Comparison of ENCODE assay signal across 20 cellular contexts in the genomic region with DNA sequence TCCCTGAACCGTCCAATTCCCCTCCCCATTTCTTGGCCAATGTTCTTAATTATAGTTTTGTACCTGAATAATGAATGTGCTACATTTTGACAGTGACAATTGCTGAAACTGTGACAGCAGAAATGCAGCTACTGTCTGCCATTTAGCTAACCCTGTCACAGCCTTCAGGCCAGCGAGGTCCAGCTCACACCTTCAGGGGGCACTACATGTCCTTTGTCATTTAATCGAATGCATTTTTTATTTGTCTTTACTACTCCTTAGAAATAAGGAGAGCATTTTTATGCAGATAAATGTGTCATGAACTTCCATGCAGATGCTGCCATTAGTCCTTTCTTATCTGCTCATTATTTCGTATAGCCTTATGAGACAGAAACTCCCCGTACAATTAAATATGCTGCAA.
DNase-seq lines count a peak whose midpoint lies in the region; FAIRE-seq and TF ChIP-seq lines count a peak whose summit lies in the region.
"Had no signal": no experiment of that assay in that cellular context is flagged by ENCODE, and none has a peak within 500 bp of the region (broad histone marks: within the 10 kb centered on the region; RNA-seq: fewer than 3 reads in every experiment).

No MANE protein-coding gene starts in this region.

- no peak overlapping the region for H2BK120ac ChIP-seq in H1 (replicated peaks; ENCODE audit: low read depth, low read length)

- H2AFZ ChIP-seq in H1 (ENCODE audit: low read length) = no peak overlapping the region

- H3K56ac ChIP-seq in H1 (replicated peaks; ENCODE audit: insufficient read length, low read depth, low read length) = no peak overlapping the region

- H3K14ac ChIP-seq in H1 (ENCODE audit: insufficient read length) = no peak overlapping the region

- CTCF ChIA-PET in H1 (lab: Charles Lee; ENCODE audit: partially characterized antibody) = interaction anchor here (0.8 to 3.7 kb wide), 16 partner anchors 8 to 555 kb away, joined by 3 to 26 read pairs (median 4); no protein-coding TSS in a partner anchor

- H3K23me2 ChIP-seq in H1 (ENCODE audit: low read depth, low read length) = no peaks in the 10 kb centered on the region

- DNase-seq in HAP-1 (ENCODE audit: low spot score in 2 of 2) (peak; percentile 32 to 51), H1 (ENCODE audit: low read depth in 1 of 2, low spot score in 2 of 2) (no peak), mesothelial cell of epicardium (ENCODE audit: low spot score in 2 of 2, unreplicated experiment in 2 of 2) (no peak), colonic mucosa (no peak), glomerular visceral epithelial cell (ENCODE audit: extremely low spot score) (no peak)
- no peak for DNase-seq in effector memory CD4-positive, alpha-beta T cell
- DNase-seq: Calu3; CD4-positive, alpha-beta memory T cell; GF-D8; IMR-90; NCI-H1417 treated with DMSO at 0.1 percent for 48 hours; NCI-H187 treated with DMSO at 0.1 percent for 48 hours; NCI-H446; NCI-H526 treated with DMSO at 0.1 percent for 48 hours; SIG-M5 had no signal

- 62% methylated on average over 5 of the region's 5 CpGs; no CpG with 5 or more reads in 1 of the 2 experiments for WGBS in H1 (ENCODE audit: extremely low coverage in 1 of 2, insufficient coverage in 1 of 2, insufficient read length in 1 of 2, insufficient replicate concordance in 2 of 2, low coverage in 1 of 2, low lambda C conversion rate in 2 of 2, missing lambda C conversion rate in 1 of 2), 2 experiments

- no peak overlapping the region for H3K18ac ChIP-seq in H1 (ENCODE audit: extremely low read depth, low read length)

- H3K27me3 ChIP-seq in HAP-1 (ENCODE audit: low read depth) (no peaks in the 10 kb centered on the region), H1 (replicated peaks in 1 of 4; ENCODE audit: control insufficient read depth in 3 of 4, extremely low read depth in 1 of 4, insufficient read depth in 3 of 4, low read length in 3 of 4) (no peaks in the 10 kb centered on the region), colonic mucosa (no peaks in the 10 kb centered on the region)
- H3K27me3 ChIP-seq in effector memory CD4-positive, alpha-beta T cell (replicated peaks; ENCODE audit: control insufficient read depth, insufficient read depth, low read length, poor library complexity, severe bottlenecking) = no peaks in the 10 kb centered on the region
- H3K27me3 ChIP-seq: BLaER1 had no signal

- no peaks in the 10 kb centered on the region for H3K9me3 Mint-ChIP-seq in mesothelial cell of epicardium
- H3K9me3 Mint-ChIP-seq: CD4-positive, alpha-beta memory T cell had no signal

- peak; percentile 37 to 48; a peak in 2 of 4 replicates for TF ChIP-seq RAD21 in H1 (IDR thresholded peaks at IDR 0.05 in 1 of 2, conservative IDR thresholded peaks at IDR 0.05 in 1 of 2; ENCODE audit: low read depth in 2 of 2, low read length in 2 of 2)

- TF ChIP-seq CTCF in 22Rv1 (IDR thresholded peaks at IDR 0.05) (peak; percentile 11; the same call in 1 of the 2 replicates), H1 (IDR thresholded peaks at IDR 0.05; ENCODE audit: control extremely low read depth in 1 of 3, insufficient read depth in 1 of 3, low read depth in 1 of 3, low read length in 3 of 3) (peak; percentile 20 to 44 (median 39); a peak in 3 of 4 replicates), mesothelial cell of epicardium (IDR thresholded peaks at IDR 0.05; ENCODE audit: unreplicated experiment) (peak; percentile 4), colonic mucosa (IDR thresholded peaks at IDR 0.05) (no peak)

- no peak overlapping the region for H3K4ac ChIP-seq in H1 (replicated peaks; ENCODE audit: insufficient read length, low read depth, low read length)

- H2AK5ac ChIP-seq in H1 (ENCODE audit: low read depth, low read length) = no peak overlapping the region

- H3K4me1 Mint-ChIP-seq in mesothelial cell of epicardium = peaks cover 56% of the 10 kb centered on the region
- H3K4me1 Mint-ChIP-seq: CD4-positive, alpha-beta memory T cell had no signal

- peak; percentile 63 for FAIRE-seq in H1 (lab: Jason Lieb, UNC)
- FAIRE-seq: A549, GM19239 had no signal

- no peak overlapping the region for H3K4me3 Mint-ChIP-seq in mesothelial cell of epicardium
- H3K4me3 Mint-ChIP-seq: CD4-positive, alpha-beta memory T cell had no signal

- no peak overlapping the region for H3K4me2 ChIP-seq in H1 (ENCODE audit: insufficient read depth in 1 of 2, low read depth in 2 of 2, low read length in 2 of 2)
- H3K4me2 ChIP-seq: A549, BLaER1 had no signal

- no peak for TF ChIP-seq POLR2A in H1 (IDR thresholded peaks at IDR 0.05; ENCODE audit: control extremely low read depth in 1 of 2, low read depth in 2 of 2, low read length in 2 of 2)

- no peak overlapping the region for H2BK12ac ChIP-seq in H1 (ENCODE audit: low read depth, low read length)

- H3K79me1 ChIP-seq in H1 (ENCODE audit: low read depth, low read length) = no peaks in the 10 kb centered on the region

- H4K5ac ChIP-seq in H1 (ENCODE audit: insufficient read length, low read depth, low read length) = no peak overlapping the region

- H3K4me3 ChIP-seq in HAP-1 (no peak overlapping the region), H1 (ENCODE audit: extremely low read depth in 1 of 4, insufficient read depth in 2 of 4, low read depth in 3 of 4, low read length in 4 of 4) (no peak overlapping the region), colonic mucosa (no peak overlapping the region)
- no peak overlapping the region for H3K4me3 ChIP-seq in effector memory CD4-positive, alpha-beta T cell (ENCODE audit: insufficient read depth, low read depth, low read length, poor library complexity, severe bottlenecking)
- H3K4me3 ChIP-seq: A549, BLaER1 had no signal

- H3K9me3 ChIP-seq in HAP-1 (no peaks in the 10 kb centered on the region), H1 (ENCODE audit: insufficient read depth in 2 of 2, low read depth in 1 of 2, low read length in 1 of 2) (no peaks in the 10 kb centered on the region), colonic mucosa (no peaks in the 10 kb centered on the region)
- no peaks in the 10 kb centered on the region for H3K9me3 ChIP-seq in effector memory CD4-positive, alpha-beta T cell (ENCODE audit: control insufficient read depth, low read length)
- H3K9me3 ChIP-seq: A549, BLaER1 had no signal

- TF ChIP-seq EP300 in H1 (IDR thresholded peaks at IDR 0.05; ENCODE audit: borderline replicate concordance in 1 of 2, low read depth in 2 of 2, low read length in 2 of 2) = no peak

- no peak overlapping the region for H3K23ac ChIP-seq in H1 (ENCODE audit: insufficient read length)

- H3K27ac Mint-ChIP-seq in mesothelial cell of epicardium = no peak overlapping the region
- H3K27ac Mint-ChIP-seq: CD4-positive, alpha-beta memory T cell had no signal

- H4K20me1 ChIP-seq in H1 (replicated peaks in 1 of 2; ENCODE audit: control insufficient read depth in 1 of 2, insufficient read depth in 2 of 2, low read length in 2 of 2) = no peaks in the 10 kb centered on the region
- H4K20me1 ChIP-seq: BLaER1 had no signal

- H3K27ac ChIP-seq in 22Rv1 = no peak overlapping the region
- H3K27ac ChIP-seq in H1 (ENCODE audit: low read depth, low read length) = no peak overlapping the region
- no peak overlapping the region for H3K27ac ChIP-seq in colonic mucosa
- no peak overlapping the region for H3K27ac ChIP-seq in effector memory CD4-positive, alpha-beta T cell (ENCODE audit: insufficient read depth, low read length, poor library complexity, severe bottlenecking)
- H3K27ac ChIP-seq: A549, BLaER1, HL-60 had no signal

- no peaks in the 10 kb centered on the region for H3K36me3 Mint-ChIP-seq in mesothelial cell of epicardium
- H3K36me3 Mint-ChIP-seq: CD4-positive, alpha-beta memory T cell had no signal

- no peak overlapping the region for H2BK5ac ChIP-seq in H1 (ENCODE audit: low read depth, low read length)

- H3K79me2 ChIP-seq in H1 (ENCODE audit: control insufficient read depth in 1 of 2, insufficient read depth in 2 of 2, low read length in 2 of 2) = no peaks in the 10 kb centered on the region

- H4K91ac ChIP-seq in H1 (replicated peaks; ENCODE audit: insufficient read length, low read length) = no peak overlapping the region

- H3K27me3 Mint-ChIP-seq in mesothelial cell of epicardium (ENCODE audit: low read depth) = no peaks in the 10 kb centered on the region

- POLR2A ChIA-PET in H1 (lab: Charles Lee; ENCODE audit: partially characterized antibody) = no interaction called here

- H2BK20ac ChIP-seq in H1 (ENCODE audit: low read length) = no peak overlapping the region

- H3K4me1 ChIP-seq in HAP-1 = peaks cover 6% of the 10 kb centered on the region
- H3K4me1 ChIP-seq in H1 (replicated peaks in 1 of 4; ENCODE audit: control insufficient read depth in 3 of 4, insufficient read depth in 4 of 4, low read length in 3 of 4) = peaks cover 0 to 7% (median 3%) of the 10 kb centered on the region in 4 experiments; a peak in 3 of 7 replicates
- H3K4me1 ChIP-seq in colonic mucosa = no peaks in the 10 kb centered on the region
- no peaks in the 10 kb centered on the region for H3K4me1 ChIP-seq in effector memory CD4-positive, alpha-beta T cell (ENCODE audit: control insufficient read depth, insufficient read depth, low read length, poor library complexity, severe bottlenecking)
- H3K4me1 ChIP-seq: A549, BLaER1 had no signal

- in situ Hi-C loops in HAP-1 (cut with MboI; ENCODE audit: low sequenced_read_pairs) = no loop called here

- H3K9ac ChIP-seq in H1 (replicated peaks in 1 of 4; ENCODE audit: extremely low read depth in 1 of 4, low read depth in 3 of 4, low read length in 3 of 4) (no peak overlapping the region), colonic mucosa (ENCODE audit: low read depth in 2 of 2, low read length in 2 of 2) (no peak overlapping the region)
- H3K9ac ChIP-seq: BLaER1 had no signal

- intact Hi-C loops in colonic mucosa (cut with DNase I) = no loop called here

- H2BK15ac ChIP-seq in H1 (ENCODE audit: low read length) = no peak overlapping the region

- H4K8ac ChIP-seq in H1 (ENCODE audit: extremely low read depth, insufficient read depth, low read length) = no peak overlapping the region

- no peaks in the 10 kb centered on the region for H3K36me3 ChIP-seq in HAP-1 (replicated peaks)
- H3K36me3 ChIP-seq in H1 (ENCODE audit: control insufficient read depth in 2 of 4, insufficient read depth in 4 of 4, low read length in 3 of 4) = no peaks in the 10 kb centered on the region
- H3K36me3 ChIP-seq in colonic mucosa = no peaks in the 10 kb centered on the region
- H3K36me3 ChIP-seq in effector memory CD4-positive, alpha-beta T cell (ENCODE audit: control insufficient read depth, insufficient read depth, low read length) = no peaks in the 10 kb centered on the region
- H3K36me3 ChIP-seq: BLaER1 had no signal

TF ChIP-seq in H1, 55 proteins besides CTCF, POLR2A, EP300 and RAD21:
- no peak for TF ChIP-seq RXRA (IDR thresholded peaks at IDR 0.05; ENCODE audit: insufficient read depth, low read depth, low read length)

Comparison
In these comparisons a context has a peak if more than half of its experiments do, and no peak if none do; other contexts are left out.
1. DNase-seq: peak in HAP-1 (2 of 2); none in H1 (0 of 2), mesothelial cell of epicardium (0 of 2), colonic mucosa (single experiment), glomerular visceral epithelial cell (single experiment) and effector memory CD4-positive, alpha-beta T cell (0 of 3).